Comparison of ENCODE assay signal across 1 cellular context in the genomic region with DNA sequence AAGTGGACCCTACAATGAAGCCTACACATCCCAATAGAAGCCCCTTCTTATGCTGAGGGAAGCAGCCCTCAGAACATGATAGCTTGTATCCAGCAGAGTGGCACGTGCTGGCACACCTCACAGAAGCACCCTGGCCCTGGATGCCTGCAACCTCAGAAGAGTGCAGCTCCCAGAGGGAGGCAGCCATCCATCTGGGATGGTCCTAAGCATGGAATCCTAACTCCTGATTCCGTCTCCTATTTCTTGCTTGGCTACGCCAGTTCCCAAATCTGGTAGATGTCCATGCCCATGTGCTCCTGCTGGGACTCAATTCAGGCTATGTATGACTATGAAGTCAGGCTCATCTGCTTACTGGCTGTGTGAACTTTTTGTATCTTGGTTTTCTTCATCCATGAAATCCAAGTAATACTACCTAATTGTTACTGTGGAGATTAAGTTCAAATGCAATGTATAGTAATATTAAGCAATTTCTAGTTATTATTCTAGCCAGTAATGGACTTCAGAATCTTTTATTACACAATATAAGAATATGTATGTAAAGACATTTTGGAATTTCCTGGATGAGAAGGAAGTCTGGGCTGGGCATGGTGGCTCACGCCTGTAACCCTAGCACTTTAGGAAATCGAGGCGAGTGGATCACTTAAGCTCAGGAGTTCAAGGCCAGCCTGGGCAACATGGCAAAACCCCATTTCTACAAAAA.
TF ChIP-seq lines count a peak whose summit lies in the region.

No MANE protein-coding gene starts in this region.

TF ChIP-seq in H1, 55 proteins besides CTCF, POLR2A, EP300 and RAD21:
- TF ChIP-seq, protein P1, sequence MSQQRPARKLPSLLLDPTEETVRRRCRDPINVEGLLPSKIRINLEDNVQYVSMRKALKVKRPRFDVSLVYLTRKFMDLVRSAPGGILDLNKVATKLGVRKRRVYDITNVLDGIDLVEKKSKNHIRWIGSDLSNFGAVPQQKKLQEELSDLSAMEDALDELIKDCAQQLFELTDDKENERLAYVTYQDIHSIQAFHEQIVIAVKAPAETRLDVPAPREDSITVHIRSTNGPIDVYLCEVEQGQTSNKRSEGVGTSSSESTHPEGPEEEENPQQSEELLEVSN (IDR thresholded peaks at IDR 0.05): no peak
- TF ChIP-seq YY1 (IDR thresholded peaks at IDR 0.05; ENCODE audit: low read depth, low read length) (no peak), CHD2 (IDR thresholded peaks at IDR 0.05; ENCODE audit: low read length) (no peak), PHF8 (conservative IDR thresholded peaks at IDR 0.05; ENCODE audit: low read depth, low read length) (no peak), POLR2AphosphoS5 (IDR thresholded peaks at IDR 0.05; ENCODE audit: low read depth, low read length) (peak; percentile 43; the same call in 1 of the 2 replicates), NRF1 (IDR thresholded peaks at IDR 0.05; ENCODE audit: low read depth, low read length) (no peak)
- TF ChIP-seq, protein P2, sequence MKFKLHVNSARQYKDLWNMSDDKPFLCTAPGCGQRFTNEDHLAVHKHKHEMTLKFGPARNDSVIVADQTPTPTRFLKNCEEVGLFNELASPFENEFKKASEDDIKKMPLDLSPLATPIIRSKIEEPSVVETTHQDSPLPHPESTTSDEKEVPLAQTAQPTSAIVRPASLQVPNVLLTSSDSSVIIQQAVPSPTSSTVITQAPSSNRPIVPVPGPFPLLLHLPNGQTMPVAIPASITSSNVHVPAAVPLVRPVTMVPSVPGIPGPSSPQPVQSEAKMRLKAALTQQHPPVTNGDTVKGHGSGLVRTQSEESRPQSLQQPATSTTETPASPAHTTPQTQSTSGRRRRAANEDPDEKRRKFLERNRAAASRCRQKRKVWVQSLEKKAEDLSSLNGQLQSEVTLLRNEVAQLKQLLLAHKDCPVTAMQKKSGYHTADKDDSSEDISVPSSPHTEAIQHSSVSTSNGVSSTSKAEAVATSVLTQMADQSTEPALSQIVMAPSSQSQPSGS (IDR thresholded peaks at IDR 0.05; ENCODE audit: low read length): no peak
TF ChIP-seq in H1: peak in this region for 1.
